1 cellular context compared by ENCODE assay signal in genomic region chr6:13769034-13769654, GRCh38.
A peak's percentile ranks its signal among the peaks of the same experiment; 100 is the strongest.
TF ChIP-seq lines count a peak whose summit lies in the region.

No MANE protein-coding gene starts in this region.

TF ChIP-seq in HepG2, 621 proteins besides CTCF, POLR2A, EP300 and RAD21:
- peak; percentile 9 for TF ChIP-seq HNRNPLL (IDR thresholded peaks at IDR 0.05; ENCODE audit: low read depth, low read length, poor library complexity, severe bottlenecking)
- peak; percentile 10; the same call in 1 of the 2 replicates for TF ChIP-seq ZNF280B (CRISPR knock-in tag; IDR thresholded peaks at IDR 0.05; ENCODE audit: borderline replicate concordance)
- no peak for TF ChIP-seq SATB2 (CRISPR knock-in tag; IDR thresholded peaks at IDR 0.05)
- no peak for TF ChIP-seq ZKSCAN1 (IDR thresholded peaks at IDR 0.05; ENCODE audit: low read length)
- TF ChIP-seq ZSCAN12 (CRISPR knock-in tag; IDR thresholded peaks at IDR 0.05) = no peak
- no peak for TF ChIP-seq MLXIP (CRISPR knock-in tag; IDR thresholded peaks at IDR 0.05; ENCODE audit: borderline replicate concordance)
- no peak for TF ChIP-seq ZFP36 (IDR thresholded peaks at IDR 0.05; ENCODE audit: borderline replicate concordance, low read depth, low read length, partially characterized antibody)
- TF ChIP-seq ATM (IDR thresholded peaks at IDR 0.05; ENCODE audit: borderline replicate concordance) = no peak
- TF ChIP-seq THAP7 (CRISPR knock-in tag; IDR thresholded peaks at IDR 0.05) = no peak
- TF ChIP-seq XBP1 (CRISPR knock-in tag; IDR thresholded peaks at IDR 0.05) = no peak
- TF ChIP-seq AGO2 (optimal IDR thresholded peaks at IDR 0.05; ENCODE audit: low read depth, low read length) = peak; percentile 42
